Comparison of ENCODE assay signal across 1 cellular context in genomic region chr20:47445291-47445690, GRCh38.
TF ChIP-seq lines count a peak whose summit lies in the region.

No MANE protein-coding gene starts in this region.

TF ChIP-seq in K562, 482 proteins besides CTCF, POLR2A, EP300 and RAD21:
- peak in 1 of 3 experiments; percentile 76; a peak in 2 of 6 replicates for TF ChIP-seq ZBTB11 (CRISPR knock-in tag; IDR thresholded peaks at IDR 0.05)
- TF ChIP-seq KLF13 (tag; IDR thresholded peaks at IDR 0.05; ENCODE audit: borderline replicate concordance, low read depth), result no peak
- peak; percentile 11 for TF ChIP-seq RBM25 (IDR thresholded peaks at IDR 0.05; ENCODE audit: low read depth, low read length, severe bottlenecking)
- TF ChIP-seq XRCC4 (IDR thresholded peaks at IDR 0.05; ENCODE audit: extremely low read depth, insufficient read depth, insufficient read length), result no peak
